Comparison of ENCODE assay signal across 1 cellular context in genomic region chr2:138724296-138724695, GRCh38.
TF ChIP-seq lines count a peak whose summit lies in the region.

No MANE protein-coding gene starts in this region.

TF ChIP-seq in GM23338, 12 proteins besides CTCF, POLR2A, EP300 and RAD21 (continued from another document):
- TF ChIP-seq, protein P1, sequence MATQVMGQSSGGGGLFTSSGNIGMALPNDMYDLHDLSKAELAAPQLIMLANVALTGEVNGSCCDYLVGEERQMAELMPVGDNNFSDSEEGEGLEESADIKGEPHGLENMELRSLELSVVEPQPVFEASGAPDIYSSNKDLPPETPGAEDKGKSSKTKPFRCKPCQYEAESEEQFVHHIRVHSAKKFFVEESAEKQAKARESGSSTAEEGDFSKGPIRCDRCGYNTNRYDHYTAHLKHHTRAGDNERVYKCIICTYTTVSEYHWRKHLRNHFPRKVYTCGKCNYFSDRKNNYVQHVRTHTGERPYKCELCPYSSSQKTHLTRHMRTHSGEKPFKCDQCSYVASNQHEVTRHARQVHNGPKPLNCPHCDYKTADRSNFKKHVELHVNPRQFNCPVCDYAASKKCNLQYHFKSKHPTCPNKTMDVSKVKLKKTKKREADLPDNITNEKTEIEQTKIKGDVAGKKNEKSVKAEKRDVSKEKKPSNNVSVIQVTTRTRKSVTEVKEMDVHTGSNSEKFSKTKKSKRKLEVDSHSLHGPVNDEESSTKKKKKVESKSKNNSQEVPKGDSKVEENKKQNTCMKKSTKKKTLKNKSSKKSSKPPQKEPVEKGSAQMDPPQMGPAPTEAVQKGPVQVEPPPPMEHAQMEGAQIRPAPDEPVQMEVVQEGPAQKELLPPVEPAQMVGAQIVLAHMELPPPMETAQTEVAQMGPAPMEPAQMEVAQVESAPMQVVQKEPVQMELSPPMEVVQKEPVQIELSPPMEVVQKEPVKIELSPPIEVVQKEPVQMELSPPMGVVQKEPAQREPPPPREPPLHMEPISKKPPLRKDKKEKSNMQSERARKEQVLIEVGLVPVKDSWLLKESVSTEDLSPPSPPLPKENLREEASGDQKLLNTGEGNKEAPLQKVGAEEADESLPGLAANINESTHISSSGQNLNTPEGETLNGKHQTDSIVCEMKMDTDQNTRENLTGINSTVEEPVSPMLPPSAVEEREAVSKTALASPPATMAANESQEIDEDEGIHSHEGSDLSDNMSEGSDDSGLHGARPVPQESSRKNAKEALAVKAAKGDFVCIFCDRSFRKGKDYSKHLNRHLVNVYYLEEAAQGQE (IDR thresholded peaks at IDR 0.05; ENCODE audit: unreplicated experiment), result no peak
- TF ChIP-seq NANOG (IDR thresholded peaks at IDR 0.05; ENCODE audit: borderline replicate concordance) (no peak), POLR2AphosphoS5 (IDR thresholded peaks at IDR 0.05; ENCODE audit: low read depth) (no peak), CREB1 (CRISPR knock-in tag; IDR thresholded peaks at IDR 0.05; ENCODE audit: low read depth) (no peak), EZH2phosphoT487 (IDR thresholded peaks at IDR 0.05; ENCODE audit: unreplicated experiment) (no peak), ZNF114 (CRISPR knock-in tag; IDR thresholded peaks at IDR 0.05) (no peak), EZH2 (IDR thresholded peaks at IDR 0.05; ENCODE audit: low read depth, unreplicated experiment) (no peak)
- TF ChIP-seq, protein P2, sequence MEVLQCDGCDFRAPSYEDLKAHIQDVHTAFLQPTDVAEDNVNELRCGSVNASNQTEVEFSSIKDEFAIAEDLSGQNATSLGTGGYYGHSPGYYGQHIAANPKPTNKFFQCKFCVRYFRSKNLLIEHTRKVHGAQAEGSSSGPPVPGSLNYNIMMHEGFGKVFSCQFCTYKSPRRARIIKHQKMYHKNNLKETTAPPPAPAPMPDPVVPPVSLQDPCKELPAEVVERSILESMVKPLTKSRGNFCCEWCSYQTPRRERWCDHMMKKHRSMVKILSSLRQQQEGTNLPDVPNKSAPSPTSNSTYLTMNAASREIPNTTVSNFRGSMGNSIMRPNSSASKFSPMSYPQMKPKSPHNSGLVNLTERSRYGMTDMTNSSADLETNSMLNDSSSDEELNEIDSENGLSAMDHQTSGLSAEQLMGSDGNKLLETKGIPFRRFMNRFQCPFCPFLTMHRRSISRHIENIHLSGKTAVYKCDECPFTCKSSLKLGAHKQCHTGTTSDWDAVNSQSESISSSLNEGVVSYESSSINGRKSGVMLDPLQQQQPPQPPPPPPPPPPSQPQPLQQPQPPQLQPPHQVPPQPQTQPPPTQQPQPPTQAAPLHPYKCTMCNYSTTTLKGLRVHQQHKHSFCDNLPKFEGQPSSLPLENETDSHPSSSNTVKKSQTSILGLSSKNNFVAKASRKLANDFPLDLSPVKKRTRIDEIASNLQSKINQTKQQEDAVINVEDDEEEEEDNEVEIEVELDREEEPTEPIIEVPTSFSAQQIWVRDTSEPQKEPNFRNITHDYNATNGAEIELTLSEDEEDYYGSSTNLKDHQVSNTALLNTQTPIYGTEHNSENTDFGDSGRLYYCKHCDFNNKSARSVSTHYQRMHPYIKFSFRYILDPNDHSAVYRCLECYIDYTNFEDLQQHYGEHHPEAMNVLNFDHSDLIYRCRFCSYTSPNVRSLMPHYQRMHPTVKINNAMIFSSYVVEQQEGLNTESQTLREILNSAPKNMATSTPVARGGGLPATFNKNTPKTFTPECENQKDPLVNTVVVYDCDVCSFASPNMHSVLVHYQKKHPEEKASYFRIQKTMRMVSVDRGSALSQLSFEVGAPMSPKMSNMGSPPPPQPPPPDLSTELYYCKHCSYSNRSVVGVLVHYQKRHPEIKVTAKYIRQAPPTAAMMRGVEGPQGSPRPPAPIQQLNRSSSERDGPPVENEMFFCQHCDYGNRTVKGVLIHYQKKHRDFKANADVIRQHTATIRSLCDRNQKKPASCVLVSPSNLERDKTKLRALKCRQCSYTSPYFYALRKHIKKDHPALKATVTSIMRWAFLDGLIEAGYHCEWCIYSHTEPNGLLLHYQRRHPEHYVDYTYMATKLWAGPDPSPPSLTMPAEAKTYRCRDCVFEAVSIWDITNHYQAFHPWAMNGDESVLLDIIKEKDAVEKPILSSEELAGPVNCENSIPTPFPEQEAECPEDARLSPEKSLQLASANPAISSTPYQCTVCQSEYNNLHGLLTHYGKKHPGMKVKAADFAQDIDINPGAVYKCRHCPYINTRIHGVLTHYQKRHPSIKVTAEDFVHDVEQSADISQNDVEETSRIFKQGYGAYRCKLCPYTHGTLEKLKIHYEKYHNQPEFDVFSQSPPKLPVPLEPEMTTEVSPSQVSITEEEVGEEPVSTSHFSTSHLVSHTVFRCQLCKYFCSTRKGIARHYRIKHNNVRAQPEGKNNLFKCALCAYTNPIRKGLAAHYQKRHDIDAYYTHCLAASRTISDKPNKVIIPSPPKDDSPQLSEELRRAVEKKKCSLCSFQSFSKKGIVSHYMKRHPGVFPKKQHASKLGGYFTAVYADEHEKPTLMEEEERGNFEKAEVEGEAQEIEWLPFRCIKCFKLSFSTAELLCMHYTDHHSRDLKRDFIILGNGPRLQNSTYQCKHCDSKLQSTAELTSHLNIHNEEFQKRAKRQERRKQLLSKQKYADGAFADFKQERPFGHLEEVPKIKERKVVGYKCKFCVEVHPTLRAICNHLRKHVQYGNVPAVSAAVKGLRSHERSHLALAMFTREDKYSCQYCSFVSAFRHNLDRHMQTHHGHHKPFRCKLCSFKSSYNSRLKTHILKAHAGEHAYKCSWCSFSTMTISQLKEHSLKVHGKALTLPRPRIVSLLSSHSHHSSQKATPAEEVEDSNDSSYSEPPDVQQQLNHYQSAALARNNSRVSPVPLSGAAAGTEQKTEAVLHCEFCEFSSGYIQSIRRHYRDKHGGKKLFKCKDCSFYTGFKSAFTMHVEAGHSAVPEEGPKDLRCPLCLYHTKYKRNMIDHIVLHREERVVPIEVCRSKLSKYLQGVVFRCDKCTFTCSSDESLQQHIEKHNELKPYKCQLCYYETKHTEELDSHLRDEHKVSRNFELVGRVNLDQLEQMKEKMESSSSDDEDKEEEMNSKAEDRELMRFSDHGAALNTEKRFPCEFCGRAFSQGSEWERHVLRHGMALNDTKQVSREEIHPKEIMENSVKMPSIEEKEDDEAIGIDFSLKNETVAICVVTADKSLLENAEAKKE (CRISPR knock-in tag; IDR thresholded peaks at IDR 0.05), result no peak
- TF ChIP-seq, protein P3, sequence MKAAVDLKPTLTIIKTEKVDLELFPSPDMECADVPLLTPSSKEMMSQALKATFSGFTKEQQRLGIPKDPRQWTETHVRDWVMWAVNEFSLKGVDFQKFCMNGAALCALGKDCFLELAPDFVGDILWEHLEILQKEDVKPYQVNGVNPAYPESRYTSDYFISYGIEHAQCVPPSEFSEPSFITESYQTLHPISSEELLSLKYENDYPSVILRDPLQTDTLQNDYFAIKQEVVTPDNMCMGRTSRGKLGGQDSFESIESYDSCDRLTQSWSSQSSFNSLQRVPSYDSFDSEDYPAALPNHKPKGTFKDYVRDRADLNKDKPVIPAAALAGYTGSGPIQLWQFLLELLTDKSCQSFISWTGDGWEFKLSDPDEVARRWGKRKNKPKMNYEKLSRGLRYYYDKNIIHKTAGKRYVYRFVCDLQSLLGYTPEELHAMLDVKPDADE (IDR thresholded peaks at IDR 0.05), result no peak
